Comparison of ENCODE assay signal across 32 cellular contexts in genomic region chr7:16880469-16881034, GRCh38. TPM values are rescaled to one million over a fixed set of nuclear protein-coding genes. Genes with fewer than 3 reads are reported as not detected.
A peak's percentile ranks its signal among the peaks of the same experiment; 100 is the strongest.
DNase-seq lines count a peak whose midpoint lies in the region; ATAC-seq and TF ChIP-seq lines count a peak whose summit lies in the region.
"Had no signal": no experiment of that assay in that cellular context is flagged by ENCODE, and none has a peak within 500 bp of the region (broad histone marks: within the 10 kb centered on the region; RNA-seq: fewer than 3 reads in every experiment).

No MANE protein-coding gene starts in this region.

- H3K9me3 ChIP-seq in OCI-LY1 (ENCODE audit: low read length), result no peaks in the 10 kb centered on the region
- no peaks in the 10 kb centered on the region for H3K9me3 ChIP-seq in colonic mucosa
- H3K9me3 ChIP-seq in mucosa of rectum (ENCODE audit: control insufficient read depth in 2 of 2, low read length in 2 of 2), result no peaks in the 10 kb centered on the region
- H3K9me3 ChIP-seq in stomach, result no peaks in the 10 kb centered on the region
- H3K9me3 ChIP-seq: BLaER1 treated with 17β-estradiol and CSF1 and Interleukin-3, amounts not matched to agents 10 nM and 100 nM; esophagus squamous epithelium; right atrium auricular region; thoracic aorta had no signal

- H3K4me1 ChIP-seq in OCI-LY1 (ENCODE audit: insufficient read depth, low read length, severe bottlenecking) (peaks cover 12% of the 10 kb centered on the region), colonic mucosa (no peaks in the 10 kb centered on the region), mucosa of rectum (ENCODE audit: control insufficient read depth in 2 of 2, insufficient read depth in 2 of 2, low read length in 2 of 2) (peaks cover 2 to 5% of the 10 kb centered on the region in 2 donors), stomach (peaks cover 0 to 18% (median 5%) of the 10 kb centered on the region in 4 donors)
- H3K4me1 ChIP-seq: BLaER1 treated with 17β-estradiol and CSF1 and Interleukin-3, amounts not matched to agents 10 nM and 100 nM; esophagus squamous epithelium; foreskin keratinocyte; parathyroid adenoma; right atrium auricular region had no signal

- TF ChIP-seq POLR2A in stomach (IDR thresholded peaks at IDR 0.05), result no peak

- intact Hi-C loops in colonic mucosa (cut with DNase I) (loop anchor here (5.0 kb wide), 1 partner anchor 78 kb away; the partner anchor contains the start of gene AGR2), stomach (cut with DNase I; ENCODE audit: low total_unique reads) (no loop called here)

- WGBS in stomach, 5 donors, result 36 to 60% (median 51%) methylated on average over 3 of the region's 3 CpGs

- H3K9me2 ChIP-seq in OCI-LY1 (ENCODE audit: low read depth, low read length), result no peaks in the 10 kb centered on the region

- 0 out of 2 replicates have a peak overlapping the region, but pooled peaks have one; percentile 32 for H2AFZ ChIP-seq in OCI-LY1 (ENCODE audit: low read length)
- H2AFZ ChIP-seq: parathyroid adenoma, PC-9 had no signal

- no peak overlapping the region for H3K4me2 ChIP-seq in OCI-LY1 (ENCODE audit: low read length)
- H3K4me2 ChIP-seq: BLaER1 treated with 17β-estradiol and CSF1 and Interleukin-3, amounts not matched to agents 10 nM and 100 nM; PC-9 had no signal

- H3K27me3 ChIP-seq in OCI-LY1 (ENCODE audit: insufficient read depth, low read length) (no peaks in the 10 kb centered on the region), colonic mucosa (no peaks in the 10 kb centered on the region), mucosa of rectum (ENCODE audit: control insufficient read depth in 2 of 2, insufficient read depth in 2 of 2, low read length in 2 of 2) (no peaks in the 10 kb centered on the region), stomach (no peaks in the 10 kb centered on the region)
- H3K27me3 ChIP-seq: BLaER1 treated with 17β-estradiol and CSF1 and Interleukin-3, amounts not matched to agents 10 nM and 100 nM; esophagus squamous epithelium; foreskin keratinocyte; right atrium auricular region had no signal

- H3K4me3 ChIP-seq in OCI-LY1 (ENCODE audit: low read depth, low read length, poor library complexity, severe bottlenecking) (no peak overlapping the region), colonic mucosa (peak overlapping the region; percentile 32), mucosa of rectum (ENCODE audit: low read length in 2 of 2) (peak overlapping the region; percentile 61 to 90), stomach (peak overlapping the region in 1 of 4 donors; percentile 5)
- H3K4me3 ChIP-seq: BLaER1 treated with 17β-estradiol and CSF1 and Interleukin-3, amounts not matched to agents 10 nM and 100 nM; esophagus squamous epithelium; PC-9; right atrium auricular region; thoracic aorta had no signal

- no peak for TF ChIP-seq EP300 in stomach (IDR thresholded peaks at IDR 0.05)

- no peaks in the 10 kb centered on the region for H3F3A ChIP-seq in OCI-LY1 (ENCODE audit: insufficient read depth, low read length)

- H3K79me2 ChIP-seq in OCI-LY1 (ENCODE audit: insufficient read depth, low read length), result no peaks in the 10 kb centered on the region
- H3K79me2 ChIP-seq: parathyroid adenoma had no signal

- ATAC-seq in HG02759 (IDR thresholded peaks at IDR 0.05; ENCODE audit: unreplicated experiment) (no peak), left lobe of liver (no peak)
- ATAC-seq: foreskin keratinocyte, HCT116 had no signal

- DNase-seq in colonic mucosa (peak; percentile 56), stomach (no peak), NCI-H748 (lab: John Stamatoyannopoulos, UW; ENCODE audit: unreplicated experiment) (no peak), left lobe of liver (ENCODE audit: low spot score) (no peak)
- DNase-seq: activated CD4-positive, alpha-beta T cell treated with anti-CD3 and anti-CD28 coated beads, Interleukin-2, amount 50 U/mL, for 48 hours; activated CD4-positive, CD25-positive, alpha-beta regulatory T cell treated with anti-CD3 and anti-CD28 coated beads, Interleukin-2, amount 50 U/mL, for 72 hours; activated naive CD4-positive, alpha-beta T cell; dermis blood vessel endothelial cell; DMS53; esophagus squamous epithelium; foreskin keratinocyte; head of caudate nucleus; islet precursor cell; NCI-H1048; NCI-H2171; NCI-H510A; nephron progenitor cell; PC-9; SHP77; stimulated activated CD4-positive, alpha-beta T cell treated with anti-CD3 and anti-CD28 coated beads, Interleukin-1b, Interleukin-23, amount 100 ng/mL, for 48 hours; stimulated activated naive CD4-positive, alpha-beta T cell treated with Interleukin-2 at 50 U/mL for 16 hours; T-helper 2 cell had no signal

- H3K27ac ChIP-seq in OCI-LY1 (ENCODE audit: low read depth, low read length, poor library complexity, severe bottlenecking) (no peak overlapping the region), colonic mucosa (peak overlapping the region; percentile 75), mucosa of rectum (ENCODE audit: low read depth in 2 of 2, low read length in 2 of 2) (peak overlapping the region; percentile 80 to 88), stomach (peak overlapping the region; percentile 63 to 80 (median 76))
- H3K27ac ChIP-seq: BLaER1 treated with 17β-estradiol and CSF1 and Interleukin-3, amounts not matched to agents 10 nM and 100 nM; esophagus squamous epithelium; foreskin keratinocyte; parathyroid adenoma; PC-9; right atrium auricular region; thoracic aorta had no signal

- TF ChIP-seq CTCF in OCI-LY1 (IDR thresholded peaks at IDR 0.05; ENCODE audit: low read length) (no peak), colonic mucosa (IDR thresholded peaks at IDR 0.05) (no peak), stomach (IDR thresholded peaks at IDR 0.05) (no peak)

- no peak overlapping the region for H3K9ac ChIP-seq in OCI-LY1 (ENCODE audit: low read length)
- peak overlapping the region; percentile 32 to 83 for H3K9ac ChIP-seq in colonic mucosa (ENCODE audit: low read depth in 2 of 2, low read length in 2 of 2)
- H3K9ac ChIP-seq in mucosa of rectum (ENCODE audit: low read depth in 1 of 2, low read length in 2 of 2), result peak overlapping the region; percentile 72 to 76
- H3K9ac ChIP-seq: BLaER1 treated with 17β-estradiol and CSF1 and Interleukin-3, amounts not matched to agents 10 nM and 100 nM; parathyroid adenoma had no signal

- H3K36me3 ChIP-seq in OCI-LY1 (ENCODE audit: insufficient read depth, low read length) (no peaks in the 10 kb centered on the region), colonic mucosa (no peaks in the 10 kb centered on the region), mucosa of rectum (ENCODE audit: control insufficient read depth in 2 of 2, insufficient read depth in 2 of 2, low read length in 2 of 2) (peaks cover 0 to 5% of the 10 kb centered on the region in 2 donors), stomach (no peaks in the 10 kb centered on the region)
- H3K36me3 ChIP-seq: BLaER1 treated with 17β-estradiol and CSF1 and Interleukin-3, amounts not matched to agents 10 nM and 100 nM; esophagus squamous epithelium; right atrium auricular region; thoracic aorta had no signal

- H4K20me1 ChIP-seq in OCI-LY1 (ENCODE audit: insufficient read depth, low read length), result no peaks in the 10 kb centered on the region
- H4K20me1 ChIP-seq: BLaER1 treated with 17β-estradiol and CSF1 and Interleukin-3, amounts not matched to agents 10 nM and 100 nM had no signal

RNA-seq across cellular contexts. Expression of gene AGR3, which starts 1.2 kb away (rescaled TPM):
- total RNA-seq in colonic mucosa (100 to 1,000 TPM; 144 to 197 TPM), stomach (10 to 100 TPM in 2 of 5 donors, not detected in 3; 14.2 to 74.0 TPM), left lobe of liver (0.28 TPM)
- 10 to 100 TPM; 17.4 to 70.4 (median 24.2) TPM for polyA plus RNA-seq in stomach
- total RNA-seq: dermis blood vessel endothelial cell, foreskin keratinocyte, mononuclear cell, right atrium auricular region had no signal
- polyA plus RNA-seq: foreskin keratinocyte, IgD-negative memory B cell had no signal
